In the genomic region with DNA sequence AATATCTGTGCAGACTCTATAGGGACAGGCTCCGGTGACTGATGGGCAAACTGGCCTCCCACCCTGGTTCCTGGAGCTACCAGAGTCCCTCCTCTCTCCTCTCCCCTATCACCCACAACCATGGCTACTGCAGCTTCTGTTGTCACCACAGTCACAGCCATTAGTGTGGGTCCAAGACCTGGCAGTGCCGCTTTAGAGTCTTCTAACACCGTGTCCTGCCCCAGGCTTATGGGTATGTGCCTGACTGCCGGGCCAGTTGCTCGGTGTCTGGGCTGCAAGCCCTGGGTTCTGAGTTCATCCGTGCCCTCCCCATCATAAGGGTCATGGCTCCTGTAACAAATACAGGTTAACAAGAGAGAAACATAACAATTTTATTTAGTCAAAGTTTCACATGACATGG, we compare ENCODE assay signal across 16 cellular contexts.
A peak's percentile ranks its signal among the peaks of the same experiment; 100 is the strongest.
DNase-seq lines count a peak whose midpoint lies in the region; ATAC-seq and TF ChIP-seq lines count a peak whose summit lies in the region.
"Had no signal": no experiment of that assay in that cellular context is flagged by ENCODE, and none has a peak within 500 bp of the region (broad histone marks: within the 10 kb centered on the region; RNA-seq: fewer than 3 reads in every experiment).

No MANE protein-coding gene starts in this region.

- peaks cover 0 to 34% (median 19%) of the 10 kb centered on the region in 9 donors for H3K4me1 ChIP-seq in heart right ventricle
- peaks cover 65% of the 10 kb centered on the region for H3K4me1 ChIP-seq in left ventricle myocardium inferior
- no peaks in the 10 kb centered on the region for H3K4me1 ChIP-seq in right cardiac atrium (ENCODE audit: control insufficient read depth, insufficient read depth, low read length)
- no peaks in the 10 kb centered on the region for H3K4me1 ChIP-seq in Peyer's patch
- H3K4me1 ChIP-seq: HAP-1 had no signal

- TF ChIP-seq CTCF in heart right ventricle (IDR thresholded peaks at IDR 0.05) (no peak), left ventricle myocardium inferior (IDR thresholded peaks at IDR 0.05; ENCODE audit: borderline replicate concordance) (no peak), Peyer's patch (IDR thresholded peaks at IDR 0.05) (no peak)

- H3K27ac ChIP-seq in heart right ventricle (peak overlapping the region in 1 of 10 donors; percentile 45), left ventricle myocardium inferior (replicated peaks) (peak overlapping the region; percentile 6), right cardiac atrium (ENCODE audit: low read length) (no peak overlapping the region), Peyer's patch (no peak overlapping the region)

- no peaks in the 10 kb centered on the region for H3K9me3 ChIP-seq in heart right ventricle
- H3K9me3 ChIP-seq in left ventricle myocardium inferior (replicated peaks), result no peaks in the 10 kb centered on the region
- H3K9me3 ChIP-seq in right cardiac atrium (ENCODE audit: control insufficient read depth, low read length), result no peaks in the 10 kb centered on the region
- no peaks in the 10 kb centered on the region for H3K9me3 ChIP-seq in Peyer's patch
- H3K9me3 ChIP-seq: HAP-1 had no signal

- 74 to 77% methylated on average over 6 of the region's 6 CpGs for WGBS in heart right ventricle, 2 donors
- 91% methylated on average over 6 of the region's 6 CpGs for WGBS in right cardiac atrium

- H3K36me3 ChIP-seq in heart right ventricle (peaks cover 0 to 75% (median 6%) of the 10 kb centered on the region in 9 donors), left ventricle myocardium inferior (peaks cover 55% of the 10 kb centered on the region), Peyer's patch (no peaks in the 10 kb centered on the region)
- H3K36me3 ChIP-seq: HAP-1 had no signal

- H3K4me3 ChIP-seq in heart right ventricle (no peak overlapping the region), left ventricle myocardium inferior (no peak overlapping the region), right cardiac atrium (ENCODE audit: low read length) (no peak overlapping the region), Peyer's patch (no peak overlapping the region)
- H3K4me3 ChIP-seq: HAP-1 had no signal

- no peak for TF ChIP-seq POLR2A in Peyer's patch (IDR thresholded peaks at IDR 0.05)

- H3K27me3 ChIP-seq in heart right ventricle (no peaks in the 10 kb centered on the region), left ventricle myocardium inferior (ENCODE audit: low read depth) (no peaks in the 10 kb centered on the region), right cardiac atrium (ENCODE audit: control insufficient read depth, insufficient read depth) (no peaks in the 10 kb centered on the region), Peyer's patch (no peaks in the 10 kb centered on the region)

- DNase-seq in heart right ventricle (no peak), cardiac septum (ENCODE audit: low spot score) (no peak), left ventricle myocardium inferior (no peak), right cardiac atrium (no peak), Peyer's patch (no peak)
- DNase-seq: C1 segment of cervical spinal cord; Calu3; CD4-positive, alpha-beta memory T cell; COR-L47; DMS53; DMS79 treated with DMSO at 0.1 percent for 48 hours; GF-D8; GOT3; HFFc6 had no signal

- peak in 6 of 8 donors; percentile 31 to 82 (median 67) for ATAC-seq in heart right ventricle
- peak; percentile 35 to 40 for ATAC-seq in right cardiac atrium
- no peak for ATAC-seq in HG02798 (IDR thresholded peaks at IDR 0.05; ENCODE audit: poor library complexity, unreplicated experiment)

- intact Hi-C loops in heart right ventricle (cut with DNase I) (loop anchor here in 5 of 10 donors (2.0 to 10.0 kb wide), 5 partner anchors 87 to 591 kb away; a partner anchor contains a TSS), cardiac septum (cut with DNase I) (loop anchor here (5.0 kb wide), 1 partner anchor 182 kb away; a partner anchor contains a TSS), left ventricle myocardium inferior (cut with micrococcal nuclease) (loop anchor here (5.0 to 10.0 kb wide), 4 partner anchors 127 to 591 kb away; no protein-coding TSS in a partner anchor), right cardiac atrium (cut with DNase I) (loop anchor here in 3 of 4 donors (5.0 to 10.0 kb wide), 3 partner anchors 321 to 591 kb away; no protein-coding TSS in a partner anchor)
